In genomic region chr13:28718538-28719226, GRCh38 we compare ENCODE assay signal across 8 cellular contexts. TPM values are rescaled to one million over a fixed set of nuclear protein-coding genes. Genes with fewer than 3 reads are reported as not detected.
DNase-seq lines count a peak whose midpoint lies in the region; ATAC-seq, FAIRE-seq and TF ChIP-seq lines count a peak whose summit lies in the region.

A gene with protein sequence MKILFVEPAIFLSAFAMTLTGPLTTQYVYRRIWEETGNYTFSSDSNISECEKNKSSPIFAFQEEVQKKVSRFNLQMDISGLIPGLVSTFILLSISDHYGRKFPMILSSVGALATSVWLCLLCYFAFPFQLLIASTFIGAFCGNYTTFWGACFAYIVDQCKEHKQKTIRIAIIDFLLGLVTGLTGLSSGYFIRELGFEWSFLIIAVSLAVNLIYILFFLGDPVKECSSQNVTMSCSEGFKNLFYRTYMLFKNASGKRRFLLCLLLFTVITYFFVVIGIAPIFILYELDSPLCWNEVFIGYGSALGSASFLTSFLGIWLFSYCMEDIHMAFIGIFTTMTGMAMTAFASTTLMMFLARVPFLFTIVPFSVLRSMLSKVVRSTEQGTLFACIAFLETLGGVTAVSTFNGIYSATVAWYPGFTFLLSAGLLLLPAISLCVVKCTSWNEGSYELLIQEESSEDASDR (minus strand): TSS chr13:28718970. CDS start chr13:28717998, 972 bp downstream.

- H3K27ac ChIP-seq in IMR-90 (ENCODE audit: insufficient read depth, low read length): peak within 1 kb of the TSS; percentile 44

- H4K8ac ChIP-seq in IMR-90 (ENCODE audit: low read depth in 2 of 2, low read length in 2 of 2): peak within 1 kb of the TSS; percentile 51 to 70

- H2BK120ac ChIP-seq in IMR-90 (ENCODE audit: low read depth, low read length): peak within 1 kb of the TSS; percentile 46

- peaks cover 4% of the 10 kb centered on the region; the same call in 1 of the 2 replicates for H3K9me1 ChIP-seq in IMR-90 (ENCODE audit: insufficient read depth, low read length)

- peak within 1 kb of the TSS; percentile 79 for H3K4me2 ChIP-seq in IMR-90 (ENCODE audit: low read depth, low read length)

- no peaks in the 10 kb centered on the region for H3K36me3 ChIP-seq in IMR-90 (ENCODE audit: control insufficient read depth, insufficient read depth, low read length)

- H3K36me3 Mint-ChIP-seq in naive thymus-derived CD8-positive, alpha-beta T cell: peaks cover 0 to 6% (median 6%) of the 10 kb centered on the region in 3 donors
- peaks cover 3 to 4% of the 10 kb centered on the region in 2 donors for H3K36me3 Mint-ChIP-seq in stimulated activated naive B cell treated with anti-CD40 and anti-IgM and Interleukin-4, amounts not matched to agents 10 μg/mL and 1 μg/mL and 100 μg/mL, for 72 hours

- H3K9me3 ChIP-seq in IMR-90 (ENCODE audit: control insufficient read depth, insufficient read depth, low read length): no peaks in the 10 kb centered on the region

- BruUV-seq in IMR-90 (replicated peaks; lab: Mats Ljungman, UMichigan): no TSS peak

- CTCF ChIA-PET in IMR-90 (lab: Yijun Ruan, JAX): interaction anchor here (0.5 kb wide), 1 partner anchor 8 kb away, joined by 3 read pairs; no protein-coding TSS in a partner anchor

- no peak for TF ChIP-seq RAD21 in IMR-90 (IDR thresholded peaks at IDR 0.05; ENCODE audit: low read length)

- H3K4me1 Mint-ChIP-seq in naive thymus-derived CD8-positive, alpha-beta T cell: peaks cover 20 to 44% (median 38%) of the 10 kb centered on the region in 4 donors
- H3K4me1 Mint-ChIP-seq in stimulated activated naive B cell treated with anti-CD40 and anti-IgM and Interleukin-4, amounts not matched to agents 10 μg/mL and 1 μg/mL and 100 μg/mL, for 72 hours: peaks cover 19 to 38% of the 10 kb centered on the region in 2 donors

- DNase-seq in DMS53 (lab: John Stamatoyannopoulos, UW): peak; percentile 98
- peak; percentile 98 for DNase-seq in IMR-90
- DNase-seq in RCC 7860 (ENCODE audit: low spot score): peak; percentile 88
- peak; percentile 94 to 95 for DNase-seq in activated T-helper 1 cell treated with anti-CD3 and anti-CD28 coated beads, Interleukin-2, amount 50 U/mL, for 16 hours (ENCODE audit: low read depth in 1 of 2, low spot score in 1 of 2)
- peak; percentile 99 for DNase-seq in fibroblast of gingiva (ENCODE audit: low read depth)
- peak; percentile 94 to 99 (median 96) for DNase-seq in naive thymus-derived CD8-positive, alpha-beta T cell
- DNase-seq in stimulated activated naive B cell treated with anti-CD40 and anti-IgM and Interleukin-4, amounts not matched to agents 10 μg/mL and 1 μg/mL and 100 μg/mL, for 72 hours: peak; percentile 95

- peak; percentile 98 for ATAC-seq in GM21528 (IDR thresholded peaks at IDR 0.05; ENCODE audit: low FRiP score, unreplicated experiment)
- peak; percentile 99 for ATAC-seq in IMR-90 (ENCODE audit: low read depth)
- peak; percentile 97 to 98 for ATAC-seq in naive thymus-derived CD8-positive, alpha-beta T cell
- ATAC-seq in stimulated activated naive B cell treated with anti-CD40 and anti-IgM and Interleukin-4, amounts not matched to agents 10 μg/mL and 1 μg/mL and 100 μg/mL, for 72 hours (replicated peaks): peak; percentile 99

- peak within 1 kb of the TSS; percentile 28 for H3K9ac ChIP-seq in IMR-90 (ENCODE audit: low read depth, low read length)

- H3K4me3 ChIP-seq in IMR-90 (ENCODE audit: insufficient read depth, low read depth, low read length): peak within 1 kb of the TSS; percentile 63

- peak; percentile 61; the same call in 1 of the 2 replicates for TF ChIP-seq POLR2A in IMR-90 (IDR thresholded peaks at IDR 0.05; ENCODE audit: low read depth, low read length)

- peak within 1 kb of the TSS; percentile 89 to 98 (median 94) for H3K4me3 Mint-ChIP-seq in naive thymus-derived CD8-positive, alpha-beta T cell
- H3K4me3 Mint-ChIP-seq in stimulated activated naive B cell treated with anti-CD40 and anti-IgM and Interleukin-4, amounts not matched to agents 10 μg/mL and 1 μg/mL and 100 μg/mL, for 72 hours: peak within 1 kb of the TSS; percentile 98

- H2BK15ac ChIP-seq in IMR-90 (ENCODE audit: low read depth, low read length): 0 out of 3 replicates have a peak within 1 kb of the TSS, but pooled peaks have one; percentile 29

- H2AK5ac ChIP-seq in IMR-90 (ENCODE audit: low read depth, low read length): no peak within 1 kb of the TSS

- H3K27me3 ChIP-seq in IMR-90 (ENCODE audit: control insufficient read depth, insufficient read depth, low read length): no peaks in the 10 kb centered on the region

- POLR2A ChIA-PET in IMR-90 (lab: Charles Lee; ENCODE audit: unreplicated experiment): no interaction called here
- POLR2A ChIA-PET in naive thymus-derived CD8-positive, alpha-beta T cell (lab: Charles Lee): interaction anchor here (0.6 to 2.6 kb wide), 4 partner anchors 13 to 140 kb away, joined by 3 to 30 read pairs (median 4); partner anchors contain the start of gene POMP

- H2AK9ac ChIP-seq in IMR-90 (replicated peaks; ENCODE audit: low read depth, low read length, poor library complexity): peak within 1 kb of the TSS; percentile 57

- FAIRE-seq in RCC 7860 (lab: Jason Lieb, UNC): no peak

- 0% methylated on average over 25 of the region's 79 CpGs; no CpG with 5 or more reads in 1 of the 2 experiments for WGBS in IMR-90 (ENCODE audit: extremely low coverage in 2 of 2, insufficient read length in 1 of 2), 2 experiments

- peak within 1 kb of the TSS; percentile 99 for H2AFZ ChIP-seq in IMR-90 (replicated peaks; ENCODE audit: low read length, poor library complexity)

- peak within 1 kb of the TSS; percentile 10 for H4K5ac ChIP-seq in IMR-90 (ENCODE audit: low read depth, low read length)

- no peak within 1 kb of the TSS for H3K56ac ChIP-seq in IMR-90 (ENCODE audit: extremely low read depth, insufficient read depth, low read length)

- peaks cover 12% of the 10 kb centered on the region for H3K4me1 ChIP-seq in IMR-90 (ENCODE audit: control insufficient read depth, insufficient read depth, low read length)

- peak within 1 kb of the TSS; percentile 52; the same call in 1 of the 2 replicates for H3K4ac ChIP-seq in IMR-90 (ENCODE audit: low read depth, low read length)

- in situ Hi-C loops in IMR-90 (cut with MboI; ENCODE audit: low sequenced_read_pairs): no loop called here

- H3K27ac Mint-ChIP-seq in naive thymus-derived CD8-positive, alpha-beta T cell: peak within 1 kb of the TSS; percentile 93 to 99 (median 97)
- peak within 1 kb of the TSS; percentile 96 for H3K27ac Mint-ChIP-seq in stimulated activated naive B cell treated with anti-CD40 and anti-IgM and Interleukin-4, amounts not matched to agents 10 μg/mL and 1 μg/mL and 100 μg/mL, for 72 hours

- H2BK5ac ChIP-seq in IMR-90 (ENCODE audit: low read depth, low read length, poor library complexity, severe bottlenecking): peak within 1 kb of the TSS; percentile 55

- no peaks in the 10 kb centered on the region for H3K9me3 Mint-ChIP-seq in naive thymus-derived CD8-positive, alpha-beta T cell
- no peaks in the 10 kb centered on the region for H3K9me3 Mint-ChIP-seq in stimulated activated naive B cell treated with anti-CD40 and anti-IgM and Interleukin-4, amounts not matched to agents 10 μg/mL and 1 μg/mL and 100 μg/mL, for 72 hours

- peak within 1 kb of the TSS; percentile 12; the same call in 1 of the 2 replicates for H4K91ac ChIP-seq in IMR-90 (ENCODE audit: insufficient read depth, low read depth, low read length)

- peak; percentile 20; the same call in 1 of the 2 replicates for TF ChIP-seq CTCF in IMR-90 (conservative IDR thresholded peaks at IDR 0.05; ENCODE audit: low read depth, low read length)

- peak within 1 kb of the TSS; percentile 1 for H3K18ac ChIP-seq in IMR-90 (ENCODE audit: low read depth, low read length)

- H4K20me1 ChIP-seq in IMR-90 (ENCODE audit: insufficient read depth, low read length): no peaks in the 10 kb centered on the region

- H3K27me3 Mint-ChIP-seq in naive thymus-derived CD8-positive, alpha-beta T cell: peaks cover 0 to 2% (median 0%) of the 10 kb centered on the region in 5 donors
- H3K27me3 Mint-ChIP-seq in stimulated activated naive B cell treated with anti-CD40 and anti-IgM and Interleukin-4, amounts not matched to agents 10 μg/mL and 1 μg/mL and 100 μg/mL, for 72 hours: no peaks in the 10 kb centered on the region

- peak within 1 kb of the TSS; percentile 51 for H3K14ac ChIP-seq in IMR-90 (replicated peaks; ENCODE audit: low read depth, low read length)

- dilution Hi-C loops in IMR-90 (cut with HindIII; ENCODE audit: low sequenced_read_pairs, unreplicated experiment): no loop called here

- H3K23ac ChIP-seq in IMR-90 (ENCODE audit: low read depth, low read length): peak within 1 kb of the TSS; percentile 31; the same call in 1 of the 2 replicates

- intact Hi-C loops in IMR-90 (cut with micrococcal nuclease): loop anchor here (2.0 to 5.0 kb wide), 2 partner anchors 34 to 78 kb away; no protein-coding TSS in a partner anchor

- H2BK20ac ChIP-seq in IMR-90 (ENCODE audit: low read depth, low read length): peak within 1 kb of the TSS; percentile 40

- no peaks in the 10 kb centered on the region for H3K79me1 ChIP-seq in IMR-90 (ENCODE audit: low read depth in 1 of 2, low read length in 2 of 2)

TF ChIP-seq in IMR-90, 13 proteins besides CTCF, POLR2A, EP300 and RAD21 (continues in another document):
- peak; percentile 82 for TF ChIP-seq FOS (IDR thresholded peaks at IDR 0.05; ENCODE audit: low read depth, low read length)
- peak; percentile 61; the same call in 1 of the 2 replicates for TF ChIP-seq MXI1 (IDR thresholded peaks at IDR 0.05; ENCODE audit: borderline replicate concordance, low read depth, low read length)
- peak; percentile 23; the same call in 1 of the 2 replicates for TF ChIP-seq USF2 (IDR thresholded peaks at IDR 0.05; ENCODE audit: low read depth, low read length)

RNA-seq across cellular contexts. Expression of the gene that starts here (rescaled TPM):
- 0.54 and 0.83 TPM in 2 replicates for total RNA-seq in IMR-90 (2012; rRNA removed)
- polyA plus RNA-seq in IMR-90 (2012; rRNA removed): 0.86 and 0.89 TPM in 2 replicates
- 0.41 and 0.77 TPM in 2 replicates for polyA plus RNA-seq in IMR-90 (2012; cell fraction: cytosol; rRNA removed)
- 0.72 and 3.0 TPM in 2 replicates for polyA plus RNA-seq in IMR-90 (2012; cell fraction: nucleus; rRNA removed; ENCODE audit: low replicate concordance)
- 10 to 100 TPM; 21.7 to 22.3 TPM for total RNA-seq in naive thymus-derived CD8-positive, alpha-beta T cell
- polyA plus RNA-seq in naive thymus-derived CD8-positive, alpha-beta T cell: 10 to 100 TPM; 29.6 to 35.9 (median 34.8) TPM

Comparison
In these comparisons a context has a peak if more than half of its experiments do, and no peak if none do; other contexts are left out.
1. Peak in every context shown above with its lines: DNase-seq, ATAC-seq, H3K4me3 ChIP-seq and H3K27ac ChIP-seq.
2. RNA of the gene that starts here (total RNA-seq): 21.7 to 22.3 TPM in naive thymus-derived CD8-positive, alpha-beta T cell; 0.54 to 0.83 TPM in IMR-90; every median in the first group is over 10 times any median in the second.
3. RNA of the gene that starts here (polyA plus RNA-seq): 29.6 to 35.9 TPM in naive thymus-derived CD8-positive, alpha-beta T cell; 0.41 to 3.0 TPM in IMR-90; every median in the first group is over 4 times any median in the second.